ENCODE assay signal across 8 cellular contexts in genomic region chr11:123246749-123247497, GRCh38. TPM values are rescaled to one million over a fixed set of nuclear protein-coding genes. Genes with fewer than 3 reads are reported as not detected.
A peak's percentile ranks its signal among the peaks of the same experiment; 100 is the strongest.
DNase-seq lines count a peak whose midpoint lies in the region; ATAC-seq and TF ChIP-seq lines count a peak whose summit lies in the region.

No MANE protein-coding gene starts in this region.

- CTCF ChIA-PET in activated naive CD4-positive, alpha-beta T cell treated with anti-CD3 and anti-CD28 coated beads, Interleukin-2, amount 10 ng/mL, durations not matched to agents 7 days and 5 days (lab: Charles Lee): interaction anchor here (0.6 to 5.0 kb wide), 47 partner anchors 9 to 383 kb away, joined by 3 to 163 read pairs (median 4); partner anchors contain the start of gene HSPA8

- ATAC-seq in GM21786 (IDR thresholded peaks at IDR 0.05; ENCODE audit: unreplicated experiment) (peak; percentile 70), SK-N-SH treated with all-trans-retinoic acid at 6 μM for 48 hours (peak; percentile 96)

- peaks cover 9% of the 10 kb centered on the region for H3K4me1 Mint-ChIP-seq in activated naive CD4-positive, alpha-beta T cell treated with anti-CD3 and anti-CD28 coated beads, Interleukin-2, amount 10 ng/mL, durations not matched to agents 7 days and 5 days
- H3K4me1 Mint-ChIP-seq in progenitor cell of endocrine pancreas (ENCODE audit: low read depth): peaks cover 11% of the 10 kb centered on the region

- peak overlapping the region; percentile 30; the same call in 1 of the 2 replicates for H2AFZ ChIP-seq in MM.1S (ENCODE audit: low read length)

- no peaks in the 10 kb centered on the region for H3K9me3 Mint-ChIP-seq in activated naive CD4-positive, alpha-beta T cell treated with anti-CD3 and anti-CD28 coated beads, Interleukin-2, amount 10 ng/mL, durations not matched to agents 7 days and 5 days
- H3K9me3 Mint-ChIP-seq in progenitor cell of endocrine pancreas (ENCODE audit: low read depth): no peaks in the 10 kb centered on the region

- no peak overlapping the region for H3K27ac Mint-ChIP-seq in activated naive CD4-positive, alpha-beta T cell treated with anti-CD3 and anti-CD28 coated beads, Interleukin-2, amount 10 ng/mL, durations not matched to agents 7 days and 5 days
- peak overlapping the region; percentile 24 for H3K27ac Mint-ChIP-seq in progenitor cell of endocrine pancreas

- no peak overlapping the region for H3K4me3 ChIP-seq in MM.1S (ENCODE audit: low read length)

- H3F3A ChIP-seq in MM.1S (ENCODE audit: insufficient read depth, low read length): no peaks in the 10 kb centered on the region

- H3K36me3 ChIP-seq in MM.1S (replicated peaks; ENCODE audit: insufficient read depth, low read length): no peaks in the 10 kb centered on the region

- intact Hi-C loops in head of caudate nucleus (cut with DNase I): loop anchor here (2.0 kb wide), 1 partner anchor 136 kb away; no protein-coding TSS in a partner anchor

- no peaks in the 10 kb centered on the region for H3K27me3 ChIP-seq in MM.1S (replicated peaks; ENCODE audit: insufficient read depth, low read length)

- DNase-seq in DMS79 treated with DMSO at 0.1 percent for 48 hours (lab: John Stamatoyannopoulos, UW) (peak; percentile 86), MM.1S (peak; percentile 83), head of caudate nucleus (peak; percentile 68 to 92 (median 84)), progenitor cell of endocrine pancreas (ENCODE audit: low spot score, unreplicated experiment) (peak; percentile 82), ureter (ENCODE audit: low spot score) (peak; percentile 82)
- DNase-seq in activated naive CD4-positive, alpha-beta T cell treated with anti-CD3 and anti-CD28 coated beads, Interleukin-2, amount 10 ng/mL, durations not matched to agents 7 days and 5 days: peak; percentile 89

- peak overlapping the region; percentile 42 for H3K4me2 ChIP-seq in MM.1S (ENCODE audit: low read depth, low read length)

- H3K9me2 ChIP-seq in MM.1S (replicated peaks; ENCODE audit: insufficient read depth, low read length): no peaks in the 10 kb centered on the region

- H3K27me3 Mint-ChIP-seq in activated naive CD4-positive, alpha-beta T cell treated with anti-CD3 and anti-CD28 coated beads, Interleukin-2, amount 10 ng/mL, durations not matched to agents 7 days and 5 days: peaks cover 35% of the 10 kb centered on the region
- H3K27me3 Mint-ChIP-seq in progenitor cell of endocrine pancreas: peaks cover 11% of the 10 kb centered on the region

- H3K36me3 Mint-ChIP-seq in activated naive CD4-positive, alpha-beta T cell treated with anti-CD3 and anti-CD28 coated beads, Interleukin-2, amount 10 ng/mL, durations not matched to agents 7 days and 5 days: no peaks in the 10 kb centered on the region
- H3K36me3 Mint-ChIP-seq in progenitor cell of endocrine pancreas (ENCODE audit: insufficient read depth): no peaks in the 10 kb centered on the region

- H3K4me3 Mint-ChIP-seq in activated naive CD4-positive, alpha-beta T cell treated with anti-CD3 and anti-CD28 coated beads, Interleukin-2, amount 10 ng/mL, durations not matched to agents 7 days and 5 days: no peak overlapping the region
- no peak overlapping the region for H3K4me3 Mint-ChIP-seq in progenitor cell of endocrine pancreas (ENCODE audit: low read depth)

- no peaks in the 10 kb centered on the region for H3K79me2 ChIP-seq in MM.1S (ENCODE audit: low read length)

- no peaks in the 10 kb centered on the region for H3K9me3 ChIP-seq in MM.1S (replicated peaks; ENCODE audit: insufficient read depth, low read length)

- no peak overlapping the region for H3K27ac ChIP-seq in MM.1S (ENCODE audit: low read length)

- H3K9ac ChIP-seq in MM.1S (ENCODE audit: low read length): no peak overlapping the region

- no peaks in the 10 kb centered on the region for H3K4me1 ChIP-seq in MM.1S (ENCODE audit: low read length)

- no peaks in the 10 kb centered on the region for H4K20me1 ChIP-seq in MM.1S (ENCODE audit: insufficient read depth, low read length)

- TF ChIP-seq CTCF in MM.1S (IDR thresholded peaks at IDR 0.05; ENCODE audit: low read length) (peak; percentile 98), progenitor cell of endocrine pancreas (IDR thresholded peaks at IDR 0.05; ENCODE audit: unreplicated experiment) (peak; percentile 99)

TF ChIP-seq in SK-N-SH treated with all-trans-retinoic acid at 6 μM for 48 hours, 23 proteins besides CTCF, POLR2A, EP300 and RAD21:
- TF ChIP-seq POU6F1 (CRISPR knock-in tag; IDR thresholded peaks at IDR 0.05; ENCODE audit: borderline replicate concordance, low read depth): no peak
- TF ChIP-seq ZC3H10 (CRISPR knock-in tag; IDR thresholded peaks at IDR 0.05): no peak
- no peak for TF ChIP-seq ZNF565 (CRISPR knock-in tag; conservative IDR thresholded peaks at IDR 0.05; ENCODE audit: low read depth)
- no peak for TF ChIP-seq ISL1 (CRISPR knock-in tag; IDR thresholded peaks at IDR 0.05)
- no peak for TF ChIP-seq CSDC2 (CRISPR knock-in tag; IDR thresholded peaks at IDR 0.05)
- no peak for TF ChIP-seq PPARA (CRISPR knock-in tag; IDR thresholded peaks at IDR 0.05; ENCODE audit: borderline replicate concordance)
- TF ChIP-seq TOX (CRISPR knock-in tag; IDR thresholded peaks at IDR 0.05; ENCODE audit: borderline replicate concordance): no peak
- TF ChIP-seq OSR1 (CRISPR knock-in tag; IDR thresholded peaks at IDR 0.05): no peak
- TF ChIP-seq GLIS3 (CRISPR knock-in tag; IDR thresholded peaks at IDR 0.05): no peak
- TF ChIP-seq ZFP30 (CRISPR knock-in tag; IDR thresholded peaks at IDR 0.05): no peak
- TF ChIP-seq PATZ1 (CRISPR knock-in tag; IDR thresholded peaks at IDR 0.05; ENCODE audit: borderline replicate concordance): no peak
- no peak for TF ChIP-seq RARB (CRISPR knock-in tag; IDR thresholded peaks at IDR 0.05)
- no peak for TF ChIP-seq ESRRG (CRISPR knock-in tag; IDR thresholded peaks at IDR 0.05)
- TF ChIP-seq ARNTL (CRISPR knock-in tag; IDR thresholded peaks at IDR 0.05; ENCODE audit: borderline replicate concordance, low read depth): no peak
TF ChIP-seq in SK-N-SH treated with all-trans-retinoic acid at 6 μM for 48 hours: peak in this region for 0.

RNA-seq across cellular contexts. Expression of gene CLMP, which starts 51.9 kb away (rescaled TPM):
- 2.3 and 4.0 TPM in 2 replicates for total RNA-seq in progenitor cell of endocrine pancreas
- 34.4 TPM for total RNA-seq in ureter
